8 cellular contexts compared by ENCODE assay signal in the genomic region with DNA sequence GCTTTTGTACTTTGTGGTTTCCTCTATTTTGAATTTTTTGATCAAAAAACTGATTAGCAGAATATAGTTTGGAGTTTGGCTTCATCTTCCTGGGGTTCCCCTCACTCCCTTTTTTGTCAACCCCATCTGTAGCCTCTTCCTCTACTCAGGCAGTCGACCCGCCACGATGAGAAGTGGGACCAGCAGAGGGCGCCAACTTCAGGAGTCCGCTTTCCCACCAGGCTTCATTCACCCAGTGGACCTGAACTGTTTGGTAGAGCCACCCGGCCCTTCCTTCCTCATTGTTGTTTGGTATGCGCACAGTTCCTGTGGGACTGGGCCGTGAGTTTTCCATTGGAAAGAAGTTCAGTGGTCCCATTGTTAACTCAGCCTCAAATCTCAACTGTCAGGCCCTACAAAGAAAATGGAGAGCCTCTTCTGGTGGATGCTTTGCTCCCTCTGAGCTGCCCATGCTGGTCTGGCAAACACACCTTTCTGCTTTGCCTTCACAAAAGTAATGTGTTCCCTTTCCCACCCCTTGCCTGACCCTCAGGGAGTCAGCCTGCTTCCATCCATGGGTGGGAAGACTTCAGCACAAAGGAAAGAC.
A peak's percentile ranks its signal among the peaks of the same experiment; 100 is the strongest.
DNase-seq lines count a peak whose midpoint lies in the region; ATAC-seq lines count a peak whose summit lies in the region.

No MANE protein-coding gene starts in this region.

- DNase-seq in COLO829 (ENCODE audit: low spot score) (peak; percentile 39), HuH-7 (ENCODE audit: low spot score) (peak; percentile 65), UCSD-AML1 (lab: John Stamatoyannopoulos, UW; ENCODE audit: unreplicated experiment) (peak; percentile 80), astrocyte of the hippocampus (ENCODE audit: low read depth, low spot score) (peak; percentile 71), inferior parietal cortex (ENCODE audit: extremely low spot score) (peak; percentile 62), NCI-H1105 treated with DMSO at 0.1 percent for 48 hours (lab: John Stamatoyannopoulos, UW) (no peak)
- DNase-seq in stimulated activated CD4-positive, alpha-beta T cell treated with anti-CD3 and anti-CD28 coated beads, Interleukin-1b, Interleukin-23, amount 100 ng/mL, for 1 hour (ENCODE audit: low read depth in 2 of 2): peak; percentile 45 to 65

- no peak for ATAC-seq in HG02884 (IDR thresholded peaks at IDR 0.05; ENCODE audit: unreplicated experiment)
